19 cellular contexts compared by ENCODE assay signal in the genomic region with DNA sequence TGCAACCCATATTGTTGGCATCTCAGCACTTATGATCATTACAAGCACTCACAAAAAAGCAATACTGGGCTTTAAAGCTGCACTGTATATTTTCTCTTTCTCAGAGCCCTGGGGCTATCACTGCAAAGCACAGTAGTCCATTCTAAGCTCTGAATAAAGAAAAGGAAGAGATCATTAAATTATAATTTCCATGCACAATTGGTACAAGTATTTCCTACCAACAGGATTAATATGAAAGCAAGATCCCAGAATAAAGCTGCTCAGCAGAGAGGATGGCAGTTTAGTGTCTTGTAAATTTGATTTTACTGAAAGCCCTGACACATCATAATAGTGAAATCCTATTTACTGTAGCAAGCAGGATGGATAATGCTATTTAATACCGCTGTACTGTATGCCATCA.
"Had no signal": no experiment of that assay in that cellular context is flagged by ENCODE, and none has a peak within 500 bp of the region (broad histone marks: within the 10 kb centered on the region; RNA-seq: fewer than 3 reads in every experiment).

No MANE protein-coding gene starts in this region.

- H3K4me3 ChIP-seq: esophagus muscularis mucosa, lower lobe of right lung, spleen, thoracic aorta, upper lobe of right lung had no signal

- H3K4me1 ChIP-seq: lower lobe of right lung, spleen, upper lobe of right lung had no signal

- ATAC-seq: activated CD8-positive, alpha-beta memory T cell treated with anti-CD3 and anti-CD28 coated beads, Interleukin-2, amount 10 ng/mL, durations not matched to agents 7 days and 5 days; left colon; lower lobe of right lung; natural killer cell; stimulated activated memory B cell treated with anti-CD40 and anti-IgM and Interleukin-4, amounts not matched to agents 10 μg/mL and 1 μg/mL and 100 μg/mL, for 72 hours; upper lobe of right lung had no signal

- H3K9me3 ChIP-seq: esophagus muscularis mucosa, lower lobe of right lung, spleen, thoracic aorta, upper lobe of right lung had no signal

- H3K27ac ChIP-seq: esophagus muscularis mucosa, lower lobe of right lung, spleen, thoracic aorta, upper lobe of right lung had no signal

- H3K36me3 ChIP-seq: lower lobe of right lung, thoracic aorta, upper lobe of right lung had no signal

- DNase-seq: activated CD4-positive, alpha-beta memory T cell treated with anti-CD3 and anti-CD28 coated beads, Interleukin-2, amount 10 ng/mL, durations not matched to agents 7 days and 5 days; activated CD4-positive, alpha-beta T cell treated with anti-CD3 and anti-CD28 coated beads for 48 hours; activated CD4-positive, CD25-positive, alpha-beta regulatory T cell; activated CD8-positive, alpha-beta memory T cell treated with anti-CD3 and anti-CD28 coated beads, Interleukin-2, amount 10 ng/mL, durations not matched to agents 7 days and 5 days; effector CD8-positive, alpha-beta T cell; islet precursor cell; left colon; lower lobe of right lung; natural killer cell; nucleus accumbens; posterior cingulate gyrus; retina; spleen; stimulated activated CD4-positive, alpha-beta T cell treated with anti-CD3 and anti-CD28 coated beads, Interleukin-4, amount 100 ng/mL, for 4 hours; T-helper 9 cell; upper lobe of right lung had no signal

- H3K27me3 ChIP-seq: esophagus muscularis mucosa, spleen, upper lobe of right lung had no signal
